ENCODE assay signal across 9 cellular contexts in the genomic region with DNA sequence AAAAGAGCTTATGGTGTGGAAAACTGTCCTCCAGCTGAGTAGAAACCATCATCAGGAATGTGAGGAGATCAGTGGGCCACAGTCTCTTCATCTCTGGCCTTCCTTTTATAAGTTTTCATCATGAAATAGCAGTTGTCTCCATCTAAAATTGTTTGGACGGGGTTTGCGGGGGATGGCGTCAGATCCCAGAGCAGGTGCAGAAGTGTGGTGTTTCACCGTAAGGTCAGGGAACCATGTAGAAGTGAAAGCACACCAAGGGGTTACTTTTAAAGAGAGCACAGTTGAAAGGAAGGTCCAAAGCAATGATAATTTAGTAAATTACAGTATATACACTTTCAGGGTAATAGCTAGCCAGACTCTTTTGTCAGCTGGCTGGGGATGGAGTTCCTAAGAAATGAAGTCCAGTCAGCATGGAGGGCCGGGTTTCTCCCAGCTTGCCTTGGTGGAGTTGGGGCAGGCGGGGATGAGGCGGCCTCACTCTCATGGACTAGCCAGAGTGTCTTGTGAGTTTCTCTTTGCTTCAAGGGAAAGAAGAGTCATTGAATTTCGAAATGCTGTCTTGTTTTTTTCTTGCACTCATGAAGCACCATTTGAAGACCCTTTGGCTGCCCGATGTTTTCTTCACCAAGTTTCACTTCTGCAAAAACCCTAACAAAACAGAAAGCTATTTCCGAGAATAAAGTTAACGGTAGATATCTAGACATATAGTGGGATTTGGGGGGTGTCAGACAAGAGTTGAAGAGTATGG.
DNase-seq lines count a peak whose midpoint lies in the region; ATAC-seq lines count a peak whose summit lies in the region.
"Had no signal": no experiment of that assay in that cellular context is flagged by ENCODE, and none has a peak within 500 bp of the region (broad histone marks: within the 10 kb centered on the region; RNA-seq: fewer than 3 reads in every experiment).

No MANE protein-coding gene starts in this region.

- no peak for DNase-seq in activated CD4-positive, CD25-positive, alpha-beta regulatory T cell (lab: John Stamatoyannopoulos, UW)
- DNase-seq in SIG-M5 treated with dmso at 0.1 percent for 504 hours (lab: John Stamatoyannopoulos, UW; ENCODE audit: unreplicated experiment) (peak; percentile 99), NCI-H1417 (lab: John Stamatoyannopoulos, UW) (no peak), T1000 (lab: John Stamatoyannopoulos, UW) (no peak)
- DNase-seq: stimulated activated CD4-positive, alpha-beta T cell treated with anti-CD3 and anti-CD28 coated beads, Interleukin-4, amount 100 ng/mL, for 4 hours had no signal

- peak overlapping the region; percentile 27 for H3K4me3 Mint-ChIP-seq in stimulated activated naive CD8-positive, alpha-beta T cell treated with anti-CD3 and anti-CD28 coated beads, Interleukin-15, Interleukin-2, amounts not matched to agents 100 ng/mL and 50 ng/mL, for 24 hours
- H3K4me3 Mint-ChIP-seq in activated T-helper 17 cell treated with anti-CD3 and anti-CD28 coated beads, Interleukin-2, amount 50 U/mL, for 72 hours: no peak overlapping the region

- ATAC-seq in activated CD4-positive, CD25-positive, alpha-beta regulatory T cell treated with anti-CD3 and anti-CD28 coated beads, Interleukin-2, amount 50 U/mL, for 24 hours: peak; percentile 25 to 39
- ATAC-seq in HG02938 (IDR thresholded peaks at IDR 0.05; ENCODE audit: unreplicated experiment): peak; percentile 52
- ATAC-seq in activated T-helper 17 cell treated with anti-CD3 and anti-CD28 coated beads, Interleukin-2, amount 50 U/mL, for 72 hours (replicated peaks): no peak

- peaks cover 53% of the 10 kb centered on the region for H3K4me1 Mint-ChIP-seq in stimulated activated naive CD8-positive, alpha-beta T cell treated with anti-CD3 and anti-CD28 coated beads, Interleukin-15, Interleukin-2, amounts not matched to agents 100 ng/mL and 50 ng/mL, for 24 hours (ENCODE audit: low read depth)
- peaks cover 43% of the 10 kb centered on the region for H3K4me1 Mint-ChIP-seq in activated T-helper 17 cell treated with anti-CD3 and anti-CD28 coated beads, Interleukin-2, amount 50 U/mL, for 72 hours

- H3K27ac Mint-ChIP-seq in stimulated activated naive CD8-positive, alpha-beta T cell treated with anti-CD3 and anti-CD28 coated beads, Interleukin-15, Interleukin-2, amounts not matched to agents 100 ng/mL and 50 ng/mL, for 24 hours: peak overlapping the region; percentile 63
- H3K27ac Mint-ChIP-seq in activated T-helper 17 cell treated with anti-CD3 and anti-CD28 coated beads, Interleukin-2, amount 50 U/mL, for 72 hours: no peak overlapping the region

- H3K27me3 Mint-ChIP-seq in stimulated activated naive CD8-positive, alpha-beta T cell treated with anti-CD3 and anti-CD28 coated beads, Interleukin-15, Interleukin-2, amounts not matched to agents 100 ng/mL and 50 ng/mL, for 24 hours: no peaks in the 10 kb centered on the region
- no peaks in the 10 kb centered on the region for H3K27me3 Mint-ChIP-seq in activated T-helper 17 cell treated with anti-CD3 and anti-CD28 coated beads, Interleukin-2, amount 50 U/mL, for 72 hours

- H3K36me3 Mint-ChIP-seq in stimulated activated naive CD8-positive, alpha-beta T cell treated with anti-CD3 and anti-CD28 coated beads, Interleukin-15, Interleukin-2, amounts not matched to agents 100 ng/mL and 50 ng/mL, for 24 hours (ENCODE audit: low read depth): peaks cover 36% of the 10 kb centered on the region
- H3K36me3 Mint-ChIP-seq in activated T-helper 17 cell treated with anti-CD3 and anti-CD28 coated beads, Interleukin-2, amount 50 U/mL, for 72 hours (ENCODE audit: low read depth): peaks cover 61% of the 10 kb centered on the region

- no peaks in the 10 kb centered on the region for H3K9me3 Mint-ChIP-seq in stimulated activated naive CD8-positive, alpha-beta T cell treated with anti-CD3 and anti-CD28 coated beads, Interleukin-15, Interleukin-2, amounts not matched to agents 100 ng/mL and 50 ng/mL, for 24 hours
- H3K9me3 Mint-ChIP-seq in activated T-helper 17 cell treated with anti-CD3 and anti-CD28 coated beads, Interleukin-2, amount 50 U/mL, for 72 hours: no peaks in the 10 kb centered on the region
